ENCODE assay signal across 24 cellular contexts in the genomic region with DNA sequence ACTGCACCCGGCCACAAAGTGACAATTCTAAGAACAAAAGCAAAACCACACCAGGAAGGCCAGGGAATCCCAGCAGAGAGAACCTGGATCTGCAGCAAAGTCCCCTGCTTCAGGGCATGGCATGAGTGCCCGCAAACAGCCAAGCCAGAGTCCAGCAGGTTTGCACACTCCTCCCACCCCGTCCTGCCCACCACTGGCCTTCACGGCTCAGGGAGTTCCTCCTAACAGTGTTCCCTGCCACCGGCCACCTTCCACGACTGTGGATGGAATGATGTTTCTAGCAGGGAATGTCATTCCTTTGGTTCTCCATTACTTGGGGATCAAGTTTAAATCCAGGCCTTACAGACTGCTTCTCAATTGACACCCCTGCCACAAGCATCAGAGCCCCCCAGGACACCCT. TPM values are rescaled to one million over a fixed set of nuclear protein-coding genes. Genes with fewer than 3 reads are reported as not detected.
DNase-seq lines count a peak whose midpoint lies in the region; ATAC-seq, FAIRE-seq and TF ChIP-seq lines count a peak whose summit lies in the region.
"Had no signal": no experiment of that assay in that cellular context is flagged by ENCODE, and none has a peak within 500 bp of the region (broad histone marks: within the 10 kb centered on the region; RNA-seq: fewer than 3 reads in every experiment).

No MANE protein-coding gene starts in this region.

- H3K4ac ChIP-seq in H1 (replicated peaks; ENCODE audit: insufficient read length, low read depth, low read length), result peak overlapping the region; percentile 85

- DNase-seq in coronary artery (ENCODE audit: low spot score) (peak; percentile 45), H1 (ENCODE audit: low read depth in 1 of 2, low spot score in 2 of 2) (no peak), mesenteric fat pad (ENCODE audit: low spot score) (peak; percentile 76), sciatic nerve (ENCODE audit: low spot score) (peak; percentile 23), GM10266 (ENCODE audit: extremely low spot score) (no peak)
- DNase-seq: ACHN; BE2C; C1 segment of cervical spinal cord; CD4-positive, CD25-positive, alpha-beta regulatory T cell; CD8-positive, alpha-beta memory T cell; COR-L47; H7; HFFc6; IMR-90 had no signal

- no peak overlapping the region for H4K8ac ChIP-seq in H1 (ENCODE audit: extremely low read depth, insufficient read depth, low read length)

- TF ChIP-seq CTCF in coronary artery (IDR thresholded peaks at IDR 0.05) (no peak), H1 (IDR thresholded peaks at IDR 0.05; ENCODE audit: control extremely low read depth in 1 of 3, insufficient read depth in 1 of 3, low read depth in 1 of 3, low read length in 3 of 3) (no peak), GM10266 (IDR thresholded peaks at IDR 0.05; ENCODE audit: control insufficient read depth, insufficient read depth, low read depth, missing control alignments) (no peak)

- H2BK120ac ChIP-seq in H1 (replicated peaks; ENCODE audit: low read depth, low read length), result no peak overlapping the region

- no peaks in the 10 kb centered on the region for H3K9me3 ChIP-seq in H1 (ENCODE audit: insufficient read depth in 2 of 2, low read depth in 1 of 2, low read length in 1 of 2)
- H3K9me3 ChIP-seq: BE2C had no signal

- H3K14ac ChIP-seq in H1 (ENCODE audit: insufficient read length), result no peak overlapping the region

- no peak for TF ChIP-seq EP300 in H1 (IDR thresholded peaks at IDR 0.05; ENCODE audit: borderline replicate concordance in 1 of 2, low read depth in 2 of 2, low read length in 2 of 2)

- H3K56ac ChIP-seq in H1 (replicated peaks; ENCODE audit: insufficient read length, low read depth, low read length), result no peak overlapping the region

- POLR2A ChIA-PET in H1 (lab: Charles Lee; ENCODE audit: partially characterized antibody), result no interaction called here

- H3K27me3 ChIP-seq in H1 (replicated peaks in 1 of 4; ENCODE audit: control insufficient read depth in 3 of 4, extremely low read depth in 1 of 4, insufficient read depth in 3 of 4, low read length in 3 of 4), result no peaks in the 10 kb centered on the region
- H3K27me3 ChIP-seq: BE2C had no signal

- no peaks in the 10 kb centered on the region for H3K79me1 ChIP-seq in H1 (ENCODE audit: low read depth, low read length)

- intact Hi-C loops in sciatic nerve (cut with DNase I), result no loop called here

- H2AK5ac ChIP-seq in H1 (ENCODE audit: low read depth, low read length), result peak overlapping the region; percentile 24; the same call in 1 of the 2 replicates

- TF ChIP-seq RAD21 in H1 (IDR thresholded peaks at IDR 0.05 in 1 of 2, conservative IDR thresholded peaks at IDR 0.05 in 1 of 2; ENCODE audit: low read depth in 2 of 2, low read length in 2 of 2), result no peak

- no peaks in the 10 kb centered on the region; the same call in 1 of the 2 replicates for H3K23me2 ChIP-seq in H1 (ENCODE audit: low read depth, low read length)

- peaks cover 0 to 6% (median 3%) of the 10 kb centered on the region in 4 experiments; a peak in 6 of 7 replicates for H3K4me1 ChIP-seq in H1 (replicated peaks in 1 of 4; ENCODE audit: control insufficient read depth in 3 of 4, insufficient read depth in 4 of 4, low read length in 3 of 4)

- H2AFZ ChIP-seq in H1 (ENCODE audit: low read length), result no peak overlapping the region
- H2AFZ ChIP-seq: GM23338 had no signal

- H4K20me1 ChIP-seq in H1 (replicated peaks in 1 of 2; ENCODE audit: control insufficient read depth in 1 of 2, insufficient read depth in 2 of 2, low read length in 2 of 2), result no peaks in the 10 kb centered on the region

- ATAC-seq in sciatic nerve (no peak), HG02610 (IDR thresholded peaks at IDR 0.05; ENCODE audit: unreplicated experiment) (no peak), HG02759 (IDR thresholded peaks at IDR 0.05; ENCODE audit: unreplicated experiment) (no peak)
- ATAC-seq: GM23338, HCT116, K562 had no signal

- H3K4me2 ChIP-seq in H1 (ENCODE audit: insufficient read depth in 1 of 2, low read depth in 2 of 2, low read length in 2 of 2), result no peak overlapping the region
- H3K4me2 ChIP-seq: GM23338 had no signal

- H4K91ac ChIP-seq in H1 (replicated peaks; ENCODE audit: insufficient read length, low read length), result no peak overlapping the region

- H3K27ac ChIP-seq in coronary artery (no peak overlapping the region), H1 (ENCODE audit: low read depth, low read length) (no peak overlapping the region)
- H3K27ac ChIP-seq: HL-60 had no signal

- 88% methylated on average over 5 of the region's 6 CpGs; no CpG with 5 or more reads in 1 of the 2 experiments for WGBS in H1 (ENCODE audit: extremely low coverage in 1 of 2, insufficient coverage in 1 of 2, insufficient read length in 1 of 2, insufficient replicate concordance in 2 of 2, low coverage in 1 of 2, low lambda C conversion rate in 2 of 2, missing lambda C conversion rate in 1 of 2), 2 experiments

- CTCF ChIA-PET in H1 (lab: Charles Lee; ENCODE audit: partially characterized antibody), result interaction anchor here (0.6 kb wide), 1 partner anchor 76 kb away, joined by 4 read pairs; no protein-coding TSS in a partner anchor

- H3K36me3 ChIP-seq in H1 (ENCODE audit: control insufficient read depth in 2 of 4, insufficient read depth in 4 of 4, low read length in 3 of 4), result no peaks in the 10 kb centered on the region
- H3K36me3 ChIP-seq: BE2C had no signal

- H2BK15ac ChIP-seq in H1 (ENCODE audit: low read length), result no peak overlapping the region

- H4K5ac ChIP-seq in H1 (ENCODE audit: insufficient read length, low read depth, low read length), result no peak overlapping the region

- no peak for TF ChIP-seq POLR2A in H1 (IDR thresholded peaks at IDR 0.05; ENCODE audit: control extremely low read depth in 1 of 2, low read depth in 2 of 2, low read length in 2 of 2)

- H2BK12ac ChIP-seq in H1 (ENCODE audit: low read depth, low read length), result no peak overlapping the region

- H3K4me3 ChIP-seq in coronary artery (no peak overlapping the region), H1 (ENCODE audit: extremely low read depth in 1 of 4, insufficient read depth in 2 of 4, low read depth in 3 of 4, low read length in 4 of 4) (no peak overlapping the region)
- H3K4me3 ChIP-seq: GM23338, K562 had no signal

- H3K79me2 ChIP-seq in H1 (ENCODE audit: control insufficient read depth in 1 of 2, insufficient read depth in 2 of 2, low read length in 2 of 2), result no peaks in the 10 kb centered on the region

- H3K9ac ChIP-seq in H1 (replicated peaks in 1 of 4; ENCODE audit: extremely low read depth in 1 of 4, low read depth in 3 of 4, low read length in 3 of 4), result no peak overlapping the region

- FAIRE-seq in H1 (lab: Jason Lieb, UNC), result no peak
- FAIRE-seq: A204.1, G401.6, GM12892, GM18507, K562 had no signal

- H2BK20ac ChIP-seq in H1 (ENCODE audit: low read length), result no peak overlapping the region

- no peak overlapping the region for H3K23ac ChIP-seq in H1 (ENCODE audit: insufficient read length)

- no peak overlapping the region for H3K18ac ChIP-seq in H1 (ENCODE audit: extremely low read depth, low read length)

- no peak overlapping the region for H2BK5ac ChIP-seq in H1 (ENCODE audit: low read depth, low read length)

TF ChIP-seq in H1, 55 proteins besides CTCF, POLR2A, EP300 and RAD21:
- TF ChIP-seq SP1 (IDR thresholded peaks at IDR 0.05; ENCODE audit: low read depth, low read length), result no peak
- no peak for TF ChIP-seq ATF3 (IDR thresholded peaks at IDR 0.05; ENCODE audit: insufficient read depth, low read depth, low read length)
- no peak for TF ChIP-seq PHF8 (conservative IDR thresholded peaks at IDR 0.05; ENCODE audit: low read depth, low read length)
- no peak for TF ChIP-seq JUND (IDR thresholded peaks at IDR 0.05; ENCODE audit: low read length)
- TF ChIP-seq CEBPB (IDR thresholded peaks at IDR 0.05; ENCODE audit: low read depth, low read length), result no peak
- TF ChIP-seq EZH2 (IDR thresholded peaks at IDR 0.05; ENCODE audit: low read depth, low read length, severe bottlenecking), result no peak
- TF ChIP-seq, protein P1, sequence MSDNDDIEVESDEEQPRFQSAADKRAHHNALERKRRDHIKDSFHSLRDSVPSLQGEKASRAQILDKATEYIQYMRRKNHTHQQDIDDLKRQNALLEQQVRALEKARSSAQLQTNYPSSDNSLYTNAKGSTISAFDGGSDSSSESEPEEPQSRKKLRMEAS (IDR thresholded peaks at IDR 0.05), result no peak
- TF ChIP-seq SRF (IDR thresholded peaks at IDR 0.05; ENCODE audit: low read depth, low read length), result no peak

RNA-seq across cellular contexts. Expression of gene B3GNT7, which starts 42.0 kb away (rescaled TPM):
- 72.5 and 73.1 TPM in 2 replicates for total RNA-seq in H1 (2021; fragmentation: NEBNext Ultra II Directional; extraction: Animal tissue kit (Norgen Biotek cat#: 25700))
- 26.4 and 27.7 TPM in 2 replicates for polyA plus RNA-seq in H1 (2011; rRNA removed)
- polyA plus RNA-seq in H1 (2011; cell fraction: cytosol; rRNA removed), result 15.1 TPM
- 33.9 TPM for polyA plus RNA-seq in H1 (2011; cell fraction: nucleus; rRNA removed)
- 54.0 to 78.2 TPM (median 68.9 TPM) in 4 replicates for polyA plus RNA-seq in H1 (2012, experiment 1 of 2)
- polyA plus RNA-seq in H1 (2012, experiment 2 of 2), result 70.7 TPM
- polyA plus RNA-seq in H1 (2013, experiment 1 of 2), result 150 TPM
- polyA plus RNA-seq in H1 (2013, experiment 2 of 2), result 144 TPM
- polyA minus RNA-seq in H1 (2011; rRNA and poly(A)+ RNA removed), result 19.3 and 21.6 TPM in 2 replicates
- polyA minus RNA-seq in H1 (2011; cell fraction: cytosol; rRNA and poly(A)+ RNA removed), result 41.2 TPM
- polyA minus RNA-seq in H1 (2011; cell fraction: nucleus; rRNA and poly(A)+ RNA removed), result 19.9 TPM
- total RNA-seq in mesenteric fat pad (3.9 TPM), sciatic nerve (4.2 TPM)
- total RNA-seq: CD4-positive, CD25-positive, alpha-beta regulatory T cell had no signal
- polyA plus RNA-seq: CD4-positive, CD25-positive, alpha-beta regulatory T cell; K562 had no signal

Comparison
In these comparisons a context has a peak if more than half of its experiments do, and no peak if none do; other contexts are left out.
1. DNase-seq: peak in coronary artery (single experiment), mesenteric fat pad (single experiment) and sciatic nerve (single experiment); none in H1 (0 of 2) and GM10266 (single experiment).
2. RNA of gene B3GNT7, which starts 42.0 kb away (total RNA-seq): 72.5 to 73.1 TPM in H1; 4.2 TPM in sciatic nerve (single experiment) and 3.9 TPM in mesenteric fat pad (single experiment); every median in the first group is over 10 times any median in the second.